In the genomic region with DNA sequence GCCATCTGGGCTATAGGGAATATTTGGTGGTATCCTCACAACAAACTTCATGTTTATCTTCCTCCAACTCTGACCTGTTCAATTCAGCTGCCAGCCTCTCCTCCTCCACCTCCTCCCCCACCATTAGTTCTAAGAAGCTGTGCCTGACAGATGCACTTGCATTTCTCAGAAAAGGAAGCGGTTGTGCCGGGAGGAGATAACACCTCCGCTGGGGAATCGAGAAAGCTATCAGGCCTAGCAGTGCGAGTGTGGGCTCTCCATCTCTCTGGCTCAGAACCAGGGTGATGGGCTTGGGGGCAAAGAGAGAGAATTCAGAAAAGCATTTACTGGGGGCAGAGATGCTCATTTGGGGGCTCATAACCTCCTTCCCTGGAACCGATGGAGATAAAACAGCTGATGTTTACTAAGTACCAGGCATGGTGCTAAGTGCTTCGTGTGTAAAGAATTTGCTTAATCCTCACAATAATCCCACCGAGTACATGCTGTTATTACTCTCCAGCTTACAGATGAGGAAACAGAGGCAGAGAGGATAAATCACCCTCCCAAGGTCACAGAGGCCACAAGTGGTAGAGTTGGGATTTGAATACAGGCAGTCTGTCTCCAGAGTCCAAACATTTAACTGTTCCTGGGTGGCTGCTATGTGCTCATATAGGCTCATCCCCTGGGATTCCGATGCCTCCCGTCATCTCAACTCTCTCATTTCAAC, we compare ENCODE assay signal across 8 cellular contexts. TPM values are rescaled to one million over a fixed set of nuclear protein-coding genes. Genes with fewer than 3 reads are reported as not detected.
DNase-seq lines count a peak whose midpoint lies in the region; ATAC-seq, FAIRE-seq and TF ChIP-seq lines count a peak whose summit lies in the region.

No MANE protein-coding gene starts in this region.

- H3K27me3 ChIP-seq in HUES6 (ENCODE audit: control insufficient read depth, insufficient read depth, low read length) (no peaks in the 10 kb centered on the region), vagina (no peaks in the 10 kb centered on the region), endodermal cell (ENCODE audit: control insufficient read depth, insufficient read depth, low read length, poor library complexity, severe bottlenecking) (no peaks in the 10 kb centered on the region)

- H3K4me1 ChIP-seq in HUES6 (ENCODE audit: control insufficient read depth, insufficient read depth, low read length) (peaks cover 48% of the 10 kb centered on the region), vagina (peaks cover 95% of the 10 kb centered on the region), endodermal cell (ENCODE audit: control insufficient read depth, insufficient read depth, low read length) (peaks cover 23% of the 10 kb centered on the region)

- TF ChIP-seq CTCF in progenitor cell of endocrine pancreas (IDR thresholded peaks at IDR 0.05; ENCODE audit: unreplicated experiment) (no peak), vagina (IDR thresholded peaks at IDR 0.05) (no peak), endodermal cell (conservative IDR thresholded peaks at IDR 0.05) (no peak)

- H3K27me3 Mint-ChIP-seq in progenitor cell of endocrine pancreas (no peaks in the 10 kb centered on the region), endodermal cell (ENCODE audit: insufficient read depth) (no peaks in the 10 kb centered on the region)

- H3K4me3 Mint-ChIP-seq in progenitor cell of endocrine pancreas (ENCODE audit: low read depth) (no peak overlapping the region), endodermal cell (no peak overlapping the region)

- no peak overlapping the region for H3K27ac ChIP-seq in HUES6 (ENCODE audit: low read depth, low read length)
- peak overlapping the region; percentile 100 for H3K27ac ChIP-seq in epithelial cell of prostate
- peak overlapping the region; percentile 83 for H3K27ac ChIP-seq in vagina
- no peak overlapping the region for H3K27ac ChIP-seq in endodermal cell (ENCODE audit: low read depth, low read length)

- H3K9me3 ChIP-seq in HUES6 (ENCODE audit: control insufficient read depth, insufficient read depth, low read depth, low read length): no peaks in the 10 kb centered on the region
- no peaks in the 10 kb centered on the region for H3K9me3 ChIP-seq in vagina
- H3K9me3 ChIP-seq in endodermal cell (ENCODE audit: control insufficient read depth, low read length): no peaks in the 10 kb centered on the region

- no peak for ATAC-seq in GM19328 (IDR thresholded peaks at IDR 0.05; ENCODE audit: unreplicated experiment)

- peak overlapping the region; percentile 12 for H3K9ac ChIP-seq in HUES6 (ENCODE audit: low read length)
- no peak overlapping the region for H3K9ac ChIP-seq in endodermal cell (ENCODE audit: extremely low read depth, low read length, poor library complexity, severe bottlenecking)

- TF ChIP-seq POLR2A in GM12891 (IDR thresholded peaks at IDR 0.05; ENCODE audit: low read depth, low read length): no peak
- TF ChIP-seq POLR2A in vagina (IDR thresholded peaks at IDR 0.05): no peak

- no peak for DNase-seq in GM12891 (ENCODE audit: insufficient read length, low spot score)
- peak; percentile 65 to 66 for DNase-seq in activated CD4-positive, alpha-beta T cell treated with anti-CD3 and anti-CD28 coated beads, Interleukin-2, amount 50 U/mL, for 4 hours
- DNase-seq in epithelial cell of prostate (ENCODE audit: low read depth, low spot score): no peak
- no peak for DNase-seq in progenitor cell of endocrine pancreas (ENCODE audit: low spot score, unreplicated experiment)
- no peak for DNase-seq in vagina (ENCODE audit: extremely low spot score in 2 of 2)
- DNase-seq in endodermal cell: no peak

- WGBS in endodermal cell (ENCODE audit: insufficient coverage in 1 of 2, insufficient read length in 1 of 2), 2 experiments: 90 to 94% methylated on average over 7 to 10 of the region's 10 CpGs

- intact Hi-C loops in vagina (cut with DNase I): no loop called here

- H3K9me3 Mint-ChIP-seq in progenitor cell of endocrine pancreas (ENCODE audit: low read depth) (no peaks in the 10 kb centered on the region), endodermal cell (no peaks in the 10 kb centered on the region)

- H3K27ac Mint-ChIP-seq in progenitor cell of endocrine pancreas: peak overlapping the region; percentile 89
- H3K27ac Mint-ChIP-seq in endodermal cell: no peak overlapping the region

- H3K36me3 ChIP-seq in HUES6 (ENCODE audit: control insufficient read depth, insufficient read depth, low read length): peaks cover 25% of the 10 kb centered on the region
- H3K36me3 ChIP-seq in vagina: no peaks in the 10 kb centered on the region
- H3K36me3 ChIP-seq in endodermal cell (ENCODE audit: control insufficient read depth, insufficient read depth, low read length): peaks cover 46% of the 10 kb centered on the region

- H3K4me1 Mint-ChIP-seq in progenitor cell of endocrine pancreas (ENCODE audit: low read depth) (peaks cover 51% of the 10 kb centered on the region), endodermal cell (peaks cover 51% of the 10 kb centered on the region)

- FAIRE-seq in GM12891 (lab: Jason Lieb, UNC): no peak

- H3K36me3 Mint-ChIP-seq in progenitor cell of endocrine pancreas (ENCODE audit: insufficient read depth): peaks cover 26% of the 10 kb centered on the region
- peaks cover 34% of the 10 kb centered on the region for H3K36me3 Mint-ChIP-seq in endodermal cell (ENCODE audit: low read depth)

- H3K4me3 ChIP-seq in HUES6 (ENCODE audit: low read depth, low read length): no peak overlapping the region
- peak overlapping the region; percentile 9 to 17 for H3K4me3 ChIP-seq in vagina
- no peak overlapping the region for H3K4me3 ChIP-seq in endodermal cell (ENCODE audit: low read length)

TF ChIP-seq in GM12891, 5 proteins besides CTCF, POLR2A, EP300 and RAD21:
- peak; percentile 34; the same call in 1 of the 2 replicates for TF ChIP-seq SPI1 (IDR thresholded peaks at IDR 0.05; ENCODE audit: low read depth, low read length)
- no peak for TF ChIP-seq POU2F2 (IDR thresholded peaks at IDR 0.05; ENCODE audit: low read depth, low read length)

RNA-seq across cellular contexts. Expression of gene COX4I2, which starts 38.3 kb away (rescaled TPM):
- not detected for polyA plus RNA-seq in GM12891 (2012; ENCODE audit: low read depth, missing spikeins)
- total RNA-seq in progenitor cell of endocrine pancreas (not detected in 2 replicates), vagina (2.5 TPM), endodermal cell (not detected)
- polyA plus RNA-seq in endodermal cell (2013, experiment 1 of 2): not detected
- not detected for polyA plus RNA-seq in endodermal cell (2013, experiment 2 of 2)

RNA-seq across cellular contexts. Expression of gene BCL2L1, which starts 46.7 kb away (rescaled TPM):
- polyA plus RNA-seq in GM12891 (2012; ENCODE audit: low read depth, missing spikeins): 40.2 TPM
- 130 and 136 TPM in 2 replicates for total RNA-seq in progenitor cell of endocrine pancreas
- 57.2 TPM for total RNA-seq in vagina
- 10 to 100 TPM; 60.3 to 89.5 TPM for total RNA-seq in endodermal cell
- 46.6 TPM for polyA plus RNA-seq in endodermal cell (2013, experiment 1 of 2)
- polyA plus RNA-seq in endodermal cell (2013, experiment 2 of 2): 43.2 TPM

Comparison
In these comparisons a context has a peak if more than half of its experiments do, and no peak if none do; other contexts are left out.
1. DNase-seq: peak in activated CD4-positive, alpha-beta T cell treated with anti-CD3 and anti-CD28 coated beads, Interleukin-2, amount 50 U/mL, for 4 hours (2 of 2); none in GM12891 (single experiment), epithelial cell of prostate (single experiment), progenitor cell of endocrine pancreas (single experiment), vagina (0 of 2) and endodermal cell (single experiment).
2. H3K27ac ChIP-seq: peak in epithelial cell of prostate (single experiment) and vagina (single experiment); none in HUES6 (single experiment) and endodermal cell (single experiment).
3. H3K4me3 ChIP-seq: peak in vagina (2 of 2); none in HUES6 (single experiment) and endodermal cell (single experiment).